In the genomic region with DNA sequence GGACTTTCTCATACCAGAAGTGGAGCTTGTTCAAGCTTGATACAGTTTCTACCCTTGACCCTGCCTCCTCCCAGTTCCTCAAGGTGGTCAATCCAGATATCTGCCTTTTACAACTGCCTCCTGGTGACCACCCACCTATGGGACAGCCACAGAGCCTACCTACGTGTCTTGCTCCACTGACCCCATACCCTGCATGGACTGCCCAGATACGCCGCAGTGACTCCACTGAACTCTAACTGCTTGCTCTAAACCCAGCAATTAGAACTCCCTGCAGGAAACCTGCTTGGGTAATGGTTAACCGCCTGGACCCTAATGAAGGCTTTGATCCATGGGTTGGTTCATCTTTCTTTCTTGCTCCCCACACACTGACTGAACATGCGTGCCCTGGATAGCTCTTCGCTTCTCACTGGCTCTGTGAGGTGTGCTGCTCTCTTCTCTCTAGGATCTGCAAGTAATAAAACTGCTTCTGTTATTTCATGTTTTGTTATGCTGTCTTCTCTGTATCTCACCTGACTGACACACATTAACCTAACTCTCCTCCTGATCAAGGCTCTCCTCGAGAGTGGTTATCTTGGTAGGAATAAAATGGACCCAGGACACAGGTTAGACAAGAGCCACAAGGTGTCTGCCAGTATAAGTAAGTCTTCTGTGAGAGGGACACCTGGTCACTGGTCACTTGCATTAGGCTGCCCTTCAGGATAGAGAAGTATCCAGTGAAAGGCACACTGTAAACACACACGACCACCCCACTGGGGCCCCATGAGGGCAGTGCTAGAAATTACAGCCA, we compare ENCODE assay signal across 1 cellular context.
TF ChIP-seq lines count a peak whose summit lies in the region.

No MANE protein-coding gene starts in this region.

TF ChIP-seq in HepG2, 621 proteins besides CTCF, POLR2A, EP300 and RAD21 (continued from another document and continues in another):
- TF ChIP-seq, protein P1, sequence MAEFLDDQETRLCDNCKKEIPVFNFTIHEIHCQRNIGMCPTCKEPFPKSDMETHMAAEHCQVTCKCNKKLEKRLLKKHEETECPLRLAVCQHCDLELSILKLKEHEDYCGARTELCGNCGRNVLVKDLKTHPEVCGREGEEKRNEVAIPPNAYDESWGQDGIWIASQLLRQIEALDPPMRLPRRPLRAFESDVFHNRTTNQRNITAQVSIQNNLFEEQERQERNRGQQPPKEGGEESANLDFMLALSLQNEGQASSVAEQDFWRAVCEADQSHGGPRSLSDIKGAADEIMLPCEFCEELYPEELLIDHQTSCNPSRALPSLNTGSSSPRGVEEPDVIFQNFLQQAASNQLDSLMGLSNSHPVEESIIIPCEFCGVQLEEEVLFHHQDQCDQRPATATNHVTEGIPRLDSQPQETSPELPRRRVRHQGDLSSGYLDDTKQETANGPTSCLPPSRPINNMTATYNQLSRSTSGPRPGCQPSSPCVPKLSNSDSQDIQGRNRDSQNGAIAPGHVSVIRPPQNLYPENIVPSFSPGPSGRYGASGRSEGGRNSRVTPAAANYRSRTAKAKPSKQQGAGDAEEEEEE (CRISPR knock-in tag; IDR thresholded peaks at IDR 0.05; ENCODE audit: borderline replicate concordance) = no peak
- no peak for TF ChIP-seq ZIK1 (CRISPR knock-in tag; IDR thresholded peaks at IDR 0.05; ENCODE audit: borderline replicate concordance, low read depth)
- no peak for TF ChIP-seq KAT2B (IDR thresholded peaks at IDR 0.05; ENCODE audit: borderline replicate concordance, low read depth, low read length)
- no peak for TF ChIP-seq ZNF230 (CRISPR knock-in tag; IDR thresholded peaks at IDR 0.05)
- TF ChIP-seq EEA1 (CRISPR knock-in tag; IDR thresholded peaks at IDR 0.05; ENCODE audit: borderline replicate concordance) = no peak
- TF ChIP-seq TEAD3 (CRISPR knock-in tag; optimal IDR thresholded peaks at IDR 0.05; ENCODE audit: borderline replicate concordance) = peak; percentile 78
- peak; percentile 75; the same call in 1 of the 2 replicates for TF ChIP-seq ZNF12 (CRISPR knock-in tag; IDR thresholded peaks at IDR 0.05)
- no peak for TF ChIP-seq ZNF232 (CRISPR knock-in tag; IDR thresholded peaks at IDR 0.05; ENCODE audit: borderline replicate concordance)
- no peak for TF ChIP-seq RELA (CRISPR knock-in tag; IDR thresholded peaks at IDR 0.05)
- no peak for TF ChIP-seq CREB1 (IDR thresholded peaks at IDR 0.05)
- no peak for TF ChIP-seq CREB1 (CRISPR knock-in tag; IDR thresholded peaks at IDR 0.05)
- TF ChIP-seq, protein P2, sequence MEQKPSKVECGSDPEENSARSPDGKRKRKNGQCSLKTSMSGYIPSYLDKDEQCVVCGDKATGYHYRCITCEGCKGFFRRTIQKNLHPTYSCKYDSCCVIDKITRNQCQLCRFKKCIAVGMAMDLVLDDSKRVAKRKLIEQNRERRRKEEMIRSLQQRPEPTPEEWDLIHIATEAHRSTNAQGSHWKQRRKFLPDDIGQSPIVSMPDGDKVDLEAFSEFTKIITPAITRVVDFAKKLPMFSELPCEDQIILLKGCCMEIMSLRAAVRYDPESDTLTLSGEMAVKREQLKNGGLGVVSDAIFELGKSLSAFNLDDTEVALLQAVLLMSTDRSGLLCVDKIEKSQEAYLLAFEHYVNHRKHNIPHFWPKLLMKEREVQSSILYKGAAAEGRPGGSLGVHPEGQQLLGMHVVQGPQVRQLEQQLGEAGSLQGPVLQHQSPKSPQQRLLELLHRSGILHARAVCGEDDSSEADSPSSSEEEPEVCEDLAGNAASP (CRISPR knock-in tag; IDR thresholded peaks at IDR 0.05; ENCODE audit: borderline replicate concordance) = peak; percentile 63; the same call in 1 of the 2 replicates
- peak; percentile 68; the same call in 1 of the 2 replicates for TF ChIP-seq SRY (CRISPR knock-in tag; IDR thresholded peaks at IDR 0.05)
- TF ChIP-seq ELF1 (CRISPR knock-in tag; IDR thresholded peaks at IDR 0.05) = peak; percentile 27; the same call in 1 of the 2 replicates
- TF ChIP-seq, protein P3, sequence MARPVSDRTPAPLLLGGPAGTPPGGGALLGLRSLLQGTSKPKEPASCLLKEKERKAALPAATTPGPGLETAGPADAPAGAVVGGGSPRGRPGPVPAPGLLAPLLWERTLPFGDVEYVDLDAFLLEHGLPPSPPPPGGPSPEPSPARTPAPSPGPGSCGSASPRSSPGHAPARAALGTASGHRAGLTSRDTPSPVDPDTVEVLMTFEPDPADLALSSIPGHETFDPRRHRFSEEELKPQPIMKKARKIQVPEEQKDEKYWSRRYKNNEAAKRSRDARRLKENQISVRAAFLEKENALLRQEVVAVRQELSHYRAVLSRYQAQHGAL (CRISPR knock-in tag; IDR thresholded peaks at IDR 0.05; ENCODE audit: not compliant biosample characterization) = no peak
- TF ChIP-seq HNRNPK (IDR thresholded peaks at IDR 0.05; ENCODE audit: low read depth, low read length, poor library complexity, severe bottlenecking) = no peak
- TF ChIP-seq REPIN1 (CRISPR knock-in tag; IDR thresholded peaks at IDR 0.05; ENCODE audit: borderline replicate concordance, low read depth) = 0 out of 2 replicates have a peak, but pooled peaks have one; percentile 14
- TF ChIP-seq, protein P4, sequence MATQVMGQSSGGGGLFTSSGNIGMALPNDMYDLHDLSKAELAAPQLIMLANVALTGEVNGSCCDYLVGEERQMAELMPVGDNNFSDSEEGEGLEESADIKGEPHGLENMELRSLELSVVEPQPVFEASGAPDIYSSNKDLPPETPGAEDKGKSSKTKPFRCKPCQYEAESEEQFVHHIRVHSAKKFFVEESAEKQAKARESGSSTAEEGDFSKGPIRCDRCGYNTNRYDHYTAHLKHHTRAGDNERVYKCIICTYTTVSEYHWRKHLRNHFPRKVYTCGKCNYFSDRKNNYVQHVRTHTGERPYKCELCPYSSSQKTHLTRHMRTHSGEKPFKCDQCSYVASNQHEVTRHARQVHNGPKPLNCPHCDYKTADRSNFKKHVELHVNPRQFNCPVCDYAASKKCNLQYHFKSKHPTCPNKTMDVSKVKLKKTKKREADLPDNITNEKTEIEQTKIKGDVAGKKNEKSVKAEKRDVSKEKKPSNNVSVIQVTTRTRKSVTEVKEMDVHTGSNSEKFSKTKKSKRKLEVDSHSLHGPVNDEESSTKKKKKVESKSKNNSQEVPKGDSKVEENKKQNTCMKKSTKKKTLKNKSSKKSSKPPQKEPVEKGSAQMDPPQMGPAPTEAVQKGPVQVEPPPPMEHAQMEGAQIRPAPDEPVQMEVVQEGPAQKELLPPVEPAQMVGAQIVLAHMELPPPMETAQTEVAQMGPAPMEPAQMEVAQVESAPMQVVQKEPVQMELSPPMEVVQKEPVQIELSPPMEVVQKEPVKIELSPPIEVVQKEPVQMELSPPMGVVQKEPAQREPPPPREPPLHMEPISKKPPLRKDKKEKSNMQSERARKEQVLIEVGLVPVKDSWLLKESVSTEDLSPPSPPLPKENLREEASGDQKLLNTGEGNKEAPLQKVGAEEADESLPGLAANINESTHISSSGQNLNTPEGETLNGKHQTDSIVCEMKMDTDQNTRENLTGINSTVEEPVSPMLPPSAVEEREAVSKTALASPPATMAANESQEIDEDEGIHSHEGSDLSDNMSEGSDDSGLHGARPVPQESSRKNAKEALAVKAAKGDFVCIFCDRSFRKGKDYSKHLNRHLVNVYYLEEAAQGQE (IDR thresholded peaks at IDR 0.05; ENCODE audit: borderline replicate concordance in 1 of 2, low read depth in 1 of 2, low read length in 2 of 2) = no peak
- TF ChIP-seq, protein P5, sequence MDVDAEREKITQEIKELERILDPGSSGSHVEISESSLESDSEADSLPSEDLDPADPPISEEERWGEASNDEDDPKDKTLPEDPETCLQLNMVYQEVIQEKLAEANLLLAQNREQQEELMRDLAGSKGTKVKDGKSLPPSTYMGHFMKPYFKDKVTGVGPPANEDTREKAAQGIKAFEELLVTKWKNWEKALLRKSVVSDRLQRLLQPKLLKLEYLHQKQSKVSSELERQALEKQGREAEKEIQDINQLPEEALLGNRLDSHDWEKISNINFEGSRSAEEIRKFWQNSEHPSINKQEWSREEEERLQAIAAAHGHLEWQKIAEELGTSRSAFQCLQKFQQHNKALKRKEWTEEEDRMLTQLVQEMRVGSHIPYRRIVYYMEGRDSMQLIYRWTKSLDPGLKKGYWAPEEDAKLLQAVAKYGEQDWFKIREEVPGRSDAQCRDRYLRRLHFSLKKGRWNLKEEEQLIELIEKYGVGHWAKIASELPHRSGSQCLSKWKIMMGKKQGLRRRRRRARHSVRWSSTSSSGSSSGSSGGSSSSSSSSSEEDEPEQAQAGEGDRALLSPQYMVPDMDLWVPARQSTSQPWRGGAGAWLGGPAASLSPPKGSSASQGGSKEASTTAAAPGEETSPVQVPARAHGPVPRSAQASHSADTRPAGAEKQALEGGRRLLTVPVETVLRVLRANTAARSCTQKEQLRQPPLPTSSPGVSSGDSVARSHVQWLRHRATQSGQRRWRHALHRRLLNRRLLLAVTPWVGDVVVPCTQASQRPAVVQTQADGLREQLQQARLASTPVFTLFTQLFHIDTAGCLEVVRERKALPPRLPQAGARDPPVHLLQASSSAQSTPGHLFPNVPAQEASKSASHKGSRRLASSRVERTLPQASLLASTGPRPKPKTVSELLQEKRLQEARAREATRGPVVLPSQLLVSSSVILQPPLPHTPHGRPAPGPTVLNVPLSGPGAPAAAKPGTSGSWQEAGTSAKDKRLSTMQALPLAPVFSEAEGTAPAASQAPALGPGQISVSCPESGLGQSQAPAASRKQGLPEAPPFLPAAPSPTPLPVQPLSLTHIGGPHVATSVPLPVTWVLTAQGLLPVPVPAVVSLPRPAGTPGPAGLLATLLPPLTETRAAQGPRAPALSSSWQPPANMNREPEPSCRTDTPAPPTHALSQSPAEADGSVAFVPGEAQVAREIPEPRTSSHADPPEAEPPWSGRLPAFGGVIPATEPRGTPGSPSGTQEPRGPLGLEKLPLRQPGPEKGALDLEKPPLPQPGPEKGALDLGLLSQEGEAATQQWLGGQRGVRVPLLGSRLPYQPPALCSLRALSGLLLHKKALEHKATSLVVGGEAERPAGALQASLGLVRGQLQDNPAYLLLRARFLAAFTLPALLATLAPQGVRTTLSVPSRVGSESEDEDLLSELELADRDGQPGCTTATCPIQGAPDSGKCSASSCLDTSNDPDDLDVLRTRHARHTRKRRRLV (CRISPR knock-in tag; IDR thresholded peaks at IDR 0.05) = no peak
- TF ChIP-seq ZNF607 (CRISPR knock-in tag; IDR thresholded peaks at IDR 0.05; ENCODE audit: borderline replicate concordance) = no peak; the same call in 1 of the 2 replicates
- TF ChIP-seq ZNF75D (CRISPR knock-in tag; IDR thresholded peaks at IDR 0.05; ENCODE audit: borderline replicate concordance) = no peak
- TF ChIP-seq MAZ (IDR thresholded peaks at IDR 0.05; ENCODE audit: borderline replicate concordance, low read depth, low read length) = no peak; the same call in 1 of the 2 replicates
- TF ChIP-seq MAZ (CRISPR knock-in tag; IDR thresholded peaks at IDR 0.05; ENCODE audit: low read depth) = no peak
- no peak for TF ChIP-seq SMARCE1 (IDR thresholded peaks at IDR 0.05; ENCODE audit: borderline replicate concordance)
- 0 out of 2 replicates have a peak, but pooled peaks have one; percentile 4 for TF ChIP-seq ZNF629 (CRISPR knock-in tag; conservative IDR thresholded peaks at IDR 0.05)
- TF ChIP-seq SMYD3 (CRISPR knock-in tag; IDR thresholded peaks at IDR 0.05) = peak; percentile 51; the same call in 1 of the 2 replicates
- TF ChIP-seq ZSCAN21 (CRISPR knock-in tag; IDR thresholded peaks at IDR 0.05; ENCODE audit: borderline replicate concordance) = peak; percentile 61; the same call in 1 of the 2 replicates
- TF ChIP-seq CBX1 (IDR thresholded peaks at IDR 0.05; ENCODE audit: low read depth) = no peak
- TF ChIP-seq NRL (CRISPR knock-in tag; IDR thresholded peaks at IDR 0.05; ENCODE audit: borderline replicate concordance) = no peak
- peak; percentile 94 for TF ChIP-seq SAP130 (CRISPR knock-in tag; IDR thresholded peaks at IDR 0.05; ENCODE audit: low read depth)
- TF ChIP-seq, protein P6, sequence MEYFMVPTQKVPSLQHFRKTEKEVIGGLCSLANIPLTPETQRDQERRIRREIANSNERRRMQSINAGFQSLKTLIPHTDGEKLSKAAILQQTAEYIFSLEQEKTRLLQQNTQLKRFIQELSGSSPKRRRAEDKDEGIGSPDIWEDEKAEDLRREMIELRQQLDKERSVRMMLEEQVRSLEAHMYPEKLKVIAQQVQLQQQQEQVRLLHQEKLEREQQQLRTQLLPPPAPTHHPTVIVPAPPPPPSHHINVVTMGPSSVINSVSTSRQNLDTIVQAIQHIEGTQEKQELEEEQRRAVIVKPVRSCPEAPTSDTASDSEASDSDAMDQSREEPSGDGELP (IDR thresholded peaks at IDR 0.05; ENCODE audit: borderline replicate concordance, low read depth) = peak; percentile 51; the same call in 1 of the 2 replicates
- TF ChIP-seq ZNF337 (CRISPR knock-in tag; IDR thresholded peaks at IDR 0.05; ENCODE audit: borderline replicate concordance, low read depth) = peak; percentile 40; the same call in 1 of the 2 replicates
- TF ChIP-seq ZNF207 (IDR thresholded peaks at IDR 0.05; ENCODE audit: borderline replicate concordance) = no peak
- TF ChIP-seq MED13 (CRISPR knock-in tag; IDR thresholded peaks at IDR 0.05) = no peak
- TF ChIP-seq FOSL1 (CRISPR knock-in tag; IDR thresholded peaks at IDR 0.05; ENCODE audit: borderline replicate concordance) = no peak
- TF ChIP-seq, protein P7, sequence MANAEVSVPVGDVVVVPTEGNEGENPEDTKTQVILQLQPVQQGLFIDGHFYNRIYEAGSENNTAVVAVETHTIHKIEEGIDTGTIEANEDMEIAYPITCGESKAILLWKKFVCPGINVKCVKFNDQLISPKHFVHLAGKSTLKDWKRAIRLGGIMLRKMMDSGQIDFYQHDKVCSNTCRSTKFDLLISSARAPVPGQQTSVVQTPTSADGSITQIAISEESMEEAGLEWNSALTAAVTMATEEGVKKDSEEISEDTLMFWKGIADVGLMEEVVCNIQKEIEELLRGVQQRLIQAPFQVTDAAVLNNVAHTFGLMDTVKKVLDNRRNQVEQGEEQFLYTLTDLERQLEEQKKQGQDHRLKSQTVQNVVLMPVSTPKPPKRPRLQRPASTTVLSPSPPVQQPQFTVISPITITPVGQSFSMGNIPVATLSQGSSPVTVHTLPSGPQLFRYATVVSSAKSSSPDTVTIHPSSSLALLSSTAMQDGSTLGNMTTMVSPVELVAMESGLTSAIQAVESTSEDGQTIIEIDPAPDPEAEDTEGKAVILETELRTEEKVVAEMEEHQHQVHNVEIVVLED (CRISPR knock-in tag; IDR thresholded peaks at IDR 0.05; ENCODE audit: borderline replicate concordance) = no peak; the same call in 1 of the 2 replicates
